18 cellular contexts compared by ENCODE assay signal in genomic region chr15:89822030-89822429, GRCh38. TPM values are rescaled to one million over a fixed set of nuclear protein-coding genes. Genes with fewer than 3 reads are reported as not detected.
DNase-seq lines count a peak whose midpoint lies in the region; FAIRE-seq and TF ChIP-seq lines count a peak whose summit lies in the region.
"Had no signal": no experiment of that assay in that cellular context is flagged by ENCODE, and none has a peak within 500 bp of the region (broad histone marks: within the 10 kb centered on the region; RNA-seq: fewer than 3 reads in every experiment).

No MANE protein-coding gene starts in this region.

- WGBS in H1 (ENCODE audit: extremely low coverage in 1 of 2, insufficient coverage in 1 of 2, insufficient read length in 1 of 2, insufficient replicate concordance in 2 of 2, low coverage in 1 of 2, low lambda C conversion rate in 2 of 2, missing lambda C conversion rate in 1 of 2), 2 experiments = 77% methylated on average over 7 of the region's 11 CpGs; no CpG with 5 or more reads in 1 of the 2 experiments
- WGBS in spleen, 5 donors = 57 to 71% (median 63%) methylated on average over 11 of the region's 11 CpGs

- peak overlapping the region; percentile 25; the same call in 1 of the 2 replicates for H2BK15ac ChIP-seq in H1 (ENCODE audit: low read length)

- no peaks in the 10 kb centered on the region for H3K23me2 ChIP-seq in H1 (ENCODE audit: low read depth, low read length)

- H3K36me3 ChIP-seq in H1 (ENCODE audit: control insufficient read depth in 2 of 4, insufficient read depth in 4 of 4, low read length in 3 of 4) (no peaks in the 10 kb centered on the region), spleen (no peaks in the 10 kb centered on the region)
- H3K36me3 ChIP-seq: SJSA1, tibial artery had no signal

- intact Hi-C loops in spleen (cut with DNase I; ENCODE audit: low total_unique reads) = no loop called here

- H2BK120ac ChIP-seq in H1 (replicated peaks; ENCODE audit: low read depth, low read length) = no peak overlapping the region

- no peak for TF ChIP-seq CTCF in NB4 (IDR thresholded peaks at IDR 0.05; ENCODE audit: low read depth, low read length)
- no peak for TF ChIP-seq CTCF in H1 (IDR thresholded peaks at IDR 0.05; ENCODE audit: control extremely low read depth in 1 of 3, insufficient read depth in 1 of 3, low read depth in 1 of 3, low read length in 3 of 3)
- no peak for TF ChIP-seq CTCF in spleen (IDR thresholded peaks at IDR 0.05 in 8 of 11, conservative IDR thresholded peaks at IDR 0.05 in 3 of 11)
- TF ChIP-seq CTCF in GM13977 (IDR thresholded peaks at IDR 0.05; ENCODE audit: extremely low read depth, insufficient read depth, missing control alignments) = no peak

- no peak overlapping the region for H2AK5ac ChIP-seq in H1 (ENCODE audit: low read depth, low read length)

- H3K4ac ChIP-seq in H1 (replicated peaks; ENCODE audit: insufficient read length, low read depth, low read length) = no peak overlapping the region

- no peak overlapping the region for H2BK12ac ChIP-seq in H1 (ENCODE audit: low read depth, low read length)

- H3K18ac ChIP-seq in H1 (ENCODE audit: extremely low read depth, low read length) = no peak overlapping the region

- no peak overlapping the region for H2AFZ ChIP-seq in H1 (ENCODE audit: low read length)
- H2AFZ ChIP-seq: hepatocyte had no signal

- TF ChIP-seq EP300 in H1 (IDR thresholded peaks at IDR 0.05; ENCODE audit: borderline replicate concordance in 1 of 2, low read depth in 2 of 2, low read length in 2 of 2) = no peak

- no peak overlapping the region for H3K9ac ChIP-seq in H1 (replicated peaks in 1 of 4; ENCODE audit: extremely low read depth in 1 of 4, low read depth in 3 of 4, low read length in 3 of 4)

- no peak overlapping the region for H3K23ac ChIP-seq in H1 (ENCODE audit: insufficient read length)

- CTCF ChIA-PET in H1 (lab: Charles Lee; ENCODE audit: partially characterized antibody) = interaction anchor here (1.0 to 4.3 kb wide), 7 partner anchors 17 to 61 kb away, joined by 3 to 20 read pairs (median 4); no protein-coding TSS in a partner anchor

- no peak overlapping the region for H4K5ac ChIP-seq in H1 (ENCODE audit: insufficient read length, low read depth, low read length)

- H3K27ac ChIP-seq in H1 (ENCODE audit: low read depth, low read length) = no peak overlapping the region
- peak overlapping the region in 6 of 8 donors; percentile 70 to 91 (median 88) for H3K27ac ChIP-seq in spleen
- H3K27ac ChIP-seq: hepatocyte, SJSA1, tibial artery had no signal

- POLR2A ChIA-PET in H1 (lab: Charles Lee; ENCODE audit: partially characterized antibody) = interaction anchor here (0.9 kb wide), 1 partner anchor 146 kb away, joined by 3 read pairs; no protein-coding TSS in a partner anchor

- in situ Hi-C loops in GM13977 (cut with MboI; ENCODE audit: low pct_unique_long_range_greater_than_20kb, low sequenced_read_pairs, unreplicated experiment) = no loop called here

- no peak overlapping the region for H2BK20ac ChIP-seq in H1 (ENCODE audit: low read length)

- DNase-seq in EL (peak; percentile 51), NB4 (ENCODE audit: low read depth) (peak; percentile 69), H1 (ENCODE audit: low read depth in 1 of 2, low spot score in 2 of 2) (no peak), spleen (peak; percentile 68), COLO668 (lab: John Stamatoyannopoulos, UW; ENCODE audit: unreplicated experiment) (no peak), NCI-H1694 treated with DMSO at 0.1 percent for 48 hours (lab: John Stamatoyannopoulos, UW) (no peak), GM13977 (ENCODE audit: low spot score) (no peak)
- DNase-seq: activated CD8-positive, alpha-beta T cell treated with anti-CD3 and anti-CD28 coated beads for 36 hours; COR-L47; left colon; NCI-H2081; tibial artery had no signal

- no peak overlapping the region for H3K4me2 ChIP-seq in H1 (ENCODE audit: insufficient read depth in 1 of 2, low read depth in 2 of 2, low read length in 2 of 2)
- H3K4me2 ChIP-seq: hepatocyte had no signal

- no peak overlapping the region for H3K4me3 ChIP-seq in NB4 (ENCODE audit: low read depth, low read length)
- no peak overlapping the region for H3K4me3 ChIP-seq in H1 (ENCODE audit: extremely low read depth in 1 of 4, insufficient read depth in 2 of 4, low read depth in 3 of 4, low read length in 4 of 4)
- H3K4me3 ChIP-seq in spleen = peak overlapping the region in 1 of 8 donors; percentile 47
- H3K4me3 ChIP-seq: hepatocyte, SJSA1, tibial artery had no signal

- H3K4me1 ChIP-seq in H1 (replicated peaks in 1 of 4; ENCODE audit: control insufficient read depth in 3 of 4, insufficient read depth in 4 of 4, low read length in 3 of 4) = peaks cover 0 to 9% (median 2%) of the 10 kb centered on the region in 4 experiments; a peak in 1 of 7 replicates
- H3K4me1 ChIP-seq in spleen = peaks cover 0 to 66% (median 14%) of the 10 kb centered on the region in 6 donors

- H3K27me3 ChIP-seq in H1 (replicated peaks in 1 of 4; ENCODE audit: control insufficient read depth in 3 of 4, extremely low read depth in 1 of 4, insufficient read depth in 3 of 4, low read length in 3 of 4) (no peaks in the 10 kb centered on the region), spleen (replicated peaks in 1 of 7) (peaks cover 0 to 73% (median 12%) of the 10 kb centered on the region in 7 donors)
- H3K27me3 ChIP-seq: hepatocyte, SJSA1 had no signal

- H3K79me2 ChIP-seq in H1 (ENCODE audit: control insufficient read depth in 1 of 2, insufficient read depth in 2 of 2, low read length in 2 of 2) = no peaks in the 10 kb centered on the region
- H3K79me2 ChIP-seq: hepatocyte had no signal

- no peak overlapping the region for H2BK5ac ChIP-seq in H1 (ENCODE audit: low read depth, low read length)

- H3K79me1 ChIP-seq in H1 (ENCODE audit: low read depth, low read length) = no peaks in the 10 kb centered on the region

- no peak for TF ChIP-seq POLR2A in NB4 (IDR thresholded peaks at IDR 0.05; ENCODE audit: extremely low read depth, insufficient read length)
- TF ChIP-seq POLR2A in H1 (IDR thresholded peaks at IDR 0.05; ENCODE audit: control extremely low read depth in 1 of 2, low read depth in 2 of 2, low read length in 2 of 2) = no peak
- no peak for TF ChIP-seq POLR2A in spleen (IDR thresholded peaks at IDR 0.05)

- no peak overlapping the region for H3K14ac ChIP-seq in H1 (ENCODE audit: insufficient read length)

- FAIRE-seq in H1 (lab: Jason Lieb, UNC) = no peak
- FAIRE-seq: astrocyte, TTC549 had no signal

- TF ChIP-seq RAD21 in H1 (IDR thresholded peaks at IDR 0.05 in 1 of 2, conservative IDR thresholded peaks at IDR 0.05 in 1 of 2; ENCODE audit: low read depth in 2 of 2, low read length in 2 of 2) = no peak

- H3K56ac ChIP-seq in H1 (replicated peaks; ENCODE audit: insufficient read length, low read depth, low read length) = no peak overlapping the region

- H4K20me1 ChIP-seq in H1 (replicated peaks in 1 of 2; ENCODE audit: control insufficient read depth in 1 of 2, insufficient read depth in 2 of 2, low read length in 2 of 2) = no peaks in the 10 kb centered on the region

- no peak overlapping the region for H4K8ac ChIP-seq in H1 (ENCODE audit: extremely low read depth, insufficient read depth, low read length)

- no peaks in the 10 kb centered on the region for H3K9me3 ChIP-seq in H1 (ENCODE audit: insufficient read depth in 2 of 2, low read depth in 1 of 2, low read length in 1 of 2)
- H3K9me3 ChIP-seq in spleen = no peaks in the 10 kb centered on the region
- H3K9me3 ChIP-seq: SJSA1, tibial artery had no signal

- no peak overlapping the region for H4K91ac ChIP-seq in H1 (replicated peaks; ENCODE audit: insufficient read length, low read length)

TF ChIP-seq in H1, 55 proteins besides CTCF, POLR2A, EP300 and RAD21 (continues in another document):
- TF ChIP-seq PHF8 (conservative IDR thresholded peaks at IDR 0.05; ENCODE audit: low read depth, low read length) (no peak), ATF2 (IDR thresholded peaks at IDR 0.05; ENCODE audit: low read length) (no peak), BCL11A (IDR thresholded peaks at IDR 0.05; ENCODE audit: low read depth in 2 of 2, low read length in 2 of 2) (no peak), ASH2L (IDR thresholded peaks at IDR 0.05; ENCODE audit: low read length) (no peak), RBBP5 (IDR thresholded peaks at IDR 0.05; ENCODE audit: borderline replicate concordance, low read depth, low read length) (no peak)

RNA-seq across cellular contexts. Expression of gene ANPEP, which starts 7.4 kb away (rescaled TPM):
- 1.6 and 2.2 TPM in 2 replicates for total RNA-seq in H1 (2021; fragmentation: NEBNext Ultra II Directional; extraction: Animal tissue kit (Norgen Biotek cat#: 25700))
- polyA plus RNA-seq in H1 (2011; rRNA removed) (2.0 and 3.3 TPM in 2 replicates), spleen (10 to 100 TPM in 1 of 3 donors, 1 to 10 TPM in 2; 1.3 to 11.0 (median 7.7) TPM)
- 2.2 TPM for polyA plus RNA-seq in H1 (2011; cell fraction: cytosol; rRNA removed)
- 5.8 TPM for polyA plus RNA-seq in H1 (2011; cell fraction: nucleus; rRNA removed)
- 1.6 to 3.7 TPM (median 2.2 TPM) in 4 replicates for polyA plus RNA-seq in H1 (2012, experiment 1 of 2)
- polyA plus RNA-seq in H1 (2012, experiment 2 of 2) = 1.4 TPM
- polyA plus RNA-seq in H1 (2013, experiment 1 of 2) = 5.2 TPM
- 3.8 TPM for polyA plus RNA-seq in H1 (2013, experiment 2 of 2)
- polyA minus RNA-seq in H1 (2011; rRNA and poly(A)+ RNA removed) = 1.6 and 2.5 TPM in 2 replicates
- 1.5 TPM for polyA minus RNA-seq in H1 (2011; cell fraction: cytosol; rRNA and poly(A)+ RNA removed)
- polyA minus RNA-seq in H1 (2011; cell fraction: nucleus; rRNA and poly(A)+ RNA removed) = 1.9 TPM
- total RNA-seq in spleen = 100 to 1,000 TPM in 1 of 7 donors, 10 to 100 TPM in 6; 16.6 to 226 (median 35.1) TPM
- total RNA-seq: activated CD8-positive, alpha-beta T cell treated with anti-CD3 and anti-CD28 coated beads for 36 hours had no signal

RNA-seq across cellular contexts. Expression of gene MESP2, which starts 45.9 kb away (rescaled TPM):
- total RNA-seq in H1 (2021; fragmentation: NEBNext Ultra II Directional; extraction: Animal tissue kit (Norgen Biotek cat#: 25700)) = 0.35 and 0.38 TPM in 2 replicates
- polyA plus RNA-seq in H1 (2011; rRNA removed) (0.80 and 1.6 TPM in 2 replicates), spleen (under 1 TPM in 1 of 3 donors, not detected in 2; 0.05 TPM)
- 0.57 TPM for polyA plus RNA-seq in H1 (2011; cell fraction: cytosol; rRNA removed)
- 0.61 TPM for polyA plus RNA-seq in H1 (2011; cell fraction: nucleus; rRNA removed)
- 0.25 to 0.88 TPM (median 0.68 TPM) in 3 of 4 replicates, not detected in the other for polyA plus RNA-seq in H1 (2012, experiment 1 of 2)
- 0.43 TPM for polyA plus RNA-seq in H1 (2012, experiment 2 of 2)
- 0.28 TPM for polyA plus RNA-seq in H1 (2013, experiment 1 of 2)
- polyA plus RNA-seq in H1 (2013, experiment 2 of 2) = 0.40 TPM
- polyA minus RNA-seq in H1 (2011; rRNA and poly(A)+ RNA removed) = not detected in 2 replicates
- not detected for polyA minus RNA-seq in H1 (2011; cell fraction: cytosol; rRNA and poly(A)+ RNA removed)
- 0.60 TPM for polyA minus RNA-seq in H1 (2011; cell fraction: nucleus; rRNA and poly(A)+ RNA removed)
- not detected for total RNA-seq in spleen
- total RNA-seq: activated CD8-positive, alpha-beta T cell treated with anti-CD3 and anti-CD28 coated beads for 36 hours; astrocyte; dermis microvascular lymphatic vessel endothelial cell; SJSA1 had no signal
- polyA plus RNA-seq: fibroblast of lung, hepatocyte had no signal

Comparison
In these comparisons a context has a peak if more than half of its experiments do, and no peak if none do; other contexts are left out.
1. DNase-seq: peak in EL (single experiment), NB4 (single experiment) and spleen (single experiment); none in H1 (0 of 2), COLO668 (single experiment), NCI-H1694 treated with DMSO at 0.1 percent for 48 hours (single experiment) and GM13977 (single experiment).